14 cellular contexts compared by ENCODE assay signal in the genomic region with DNA sequence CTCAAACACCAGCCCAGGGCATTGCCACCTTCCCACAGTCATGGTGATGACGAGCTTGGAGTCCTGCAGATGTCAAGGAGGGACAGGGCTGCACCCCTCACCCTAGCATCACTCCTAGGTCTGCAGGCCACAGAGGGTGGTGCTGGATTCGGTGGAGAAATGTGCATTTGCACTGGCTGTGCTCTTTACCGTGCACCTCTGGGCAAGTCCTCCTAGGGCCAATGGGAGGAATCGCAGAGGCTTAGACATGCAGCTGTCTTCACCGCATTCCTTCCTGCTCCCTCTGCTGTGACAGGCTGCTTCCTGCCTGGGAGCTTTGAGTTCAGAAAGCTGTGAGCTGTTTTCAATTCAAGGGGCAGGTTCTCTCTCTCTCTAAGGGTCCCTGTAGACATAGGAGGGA.
DNase-seq lines count a peak whose midpoint lies in the region; ATAC-seq and TF ChIP-seq lines count a peak whose summit lies in the region.
"Had no signal": no experiment of that assay in that cellular context is flagged by ENCODE, and none has a peak within 500 bp of the region (broad histone marks: within the 10 kb centered on the region; RNA-seq: fewer than 3 reads in every experiment).

No MANE protein-coding gene starts in this region.

- ATAC-seq in activated naive CD8-positive, alpha-beta T cell treated with anti-CD3 and anti-CD28 coated beads, Interleukin-2, amount 10 ng/mL, durations not matched to agents 7 days and 5 days (ENCODE audit: low read depth): peak; percentile 87

- no peak overlapping the region for H2BK15ac ChIP-seq in H9 (ENCODE audit: low read depth, low read length)

- POLR2A ChIA-PET in activated naive CD8-positive, alpha-beta T cell treated with anti-CD3 and anti-CD28 coated beads, Interleukin-2, amount 10 ng/mL, durations not matched to agents 7 days and 5 days (lab: Charles Lee): no interaction called here

- no peak overlapping the region for H4K5ac ChIP-seq in H9 (ENCODE audit: insufficient read length, low read depth, low read length)

- H3T11ph ChIP-seq in H9 (ENCODE audit: low read length): no peak overlapping the region

- H3K4me3 Mint-ChIP-seq in activated CD4-positive, alpha-beta T cell treated with anti-CD3 and anti-CD28 coated beads, Interleukin-2, amount 10 ng/mL, durations not matched to agents 24 days and 14 days: no peak overlapping the region
- no peak overlapping the region for H3K4me3 Mint-ChIP-seq in H9
- peak overlapping the region; percentile 22 for H3K4me3 Mint-ChIP-seq in activated naive CD8-positive, alpha-beta T cell treated with anti-CD3 and anti-CD28 coated beads, Interleukin-2, amount 10 ng/mL, durations not matched to agents 7 days and 5 days
- H3K4me3 Mint-ChIP-seq in mesothelial cell of epicardium: no peak overlapping the region

- H3K4ac ChIP-seq in H9 (ENCODE audit: low read depth, low read length): no peak overlapping the region

- TF ChIP-seq CTCF in H9 (conservative IDR thresholded peaks at IDR 0.05) (peak; percentile 28; the same call in 2 of the 3 replicates), mesothelial cell of epicardium (IDR thresholded peaks at IDR 0.05; ENCODE audit: unreplicated experiment) (no peak)

- no peaks in the 10 kb centered on the region for H3K79me1 ChIP-seq in H9 (ENCODE audit: insufficient read depth, low read depth, low read length, poor library complexity, severe bottlenecking)

- H3K4me2 ChIP-seq in H9 (ENCODE audit: insufficient read depth, insufficient read length, low read length): no peak overlapping the region

- DNase-seq in activated CD4-positive, alpha-beta T cell treated with anti-CD3 and anti-CD28 coated beads, Interleukin-2, amount 10 ng/mL, durations not matched to agents 24 days and 14 days: peak; percentile 64
- DNase-seq in activated CD4-positive, alpha-beta T cell treated with anti-CD3 and anti-CD28 coated beads, Interleukin-2, amount 50 U/mL, for 4 hours: no peak
- DNase-seq in H9: peak; percentile 56
- DNase-seq in activated naive CD8-positive, alpha-beta T cell treated with anti-CD3 and anti-CD28 coated beads, Interleukin-2, amount 10 ng/mL, durations not matched to agents 7 days and 5 days: no peak
- no peak for DNase-seq in mesothelial cell of epicardium (ENCODE audit: low spot score in 2 of 2, unreplicated experiment in 2 of 2)
- no peak for DNase-seq in COR-L47 (lab: John Stamatoyannopoulos, UW)
- no peak for DNase-seq in NCI-H510A (lab: John Stamatoyannopoulos, UW)
- DNase-seq in NCI-H2196 (lab: John Stamatoyannopoulos, UW; ENCODE audit: unreplicated experiment): no peak
- DNase-seq: dermis blood vessel endothelial cell; NCI-H1436 treated with DMSO at 0.1 percent for 48 hours; NCI-H748 treated with DMSO at 0.1 percent for 48 hours; SHP77 treated with DMSO at 0.1 percent for 48 hours; stimulated activated CD4-positive, alpha-beta T cell treated with anti-CD3 and anti-CD28 coated beads, Interleukin-2, amount 100 ng/mL, for 24 hours; upper lobe of left lung had no signal

- no peaks in the 10 kb centered on the region for H3K79me2 ChIP-seq in H9 (ENCODE audit: insufficient read depth, low read length)

- no peaks in the 10 kb centered on the region for H4K20me1 ChIP-seq in H9 (ENCODE audit: control insufficient read depth, insufficient read depth, insufficient read length)

- no peaks in the 10 kb centered on the region for H3K27me3 Mint-ChIP-seq in activated CD4-positive, alpha-beta T cell treated with anti-CD3 and anti-CD28 coated beads, Interleukin-2, amount 10 ng/mL, durations not matched to agents 24 days and 14 days
- H3K27me3 Mint-ChIP-seq in H9 (ENCODE audit: low read depth) (peaks cover 26% of the 10 kb centered on the region), mesothelial cell of epicardium (ENCODE audit: low read depth) (peaks cover 2% of the 10 kb centered on the region)
- H3K27me3 Mint-ChIP-seq in activated naive CD8-positive, alpha-beta T cell treated with anti-CD3 and anti-CD28 coated beads, Interleukin-2, amount 10 ng/mL, durations not matched to agents 7 days and 5 days: no peaks in the 10 kb centered on the region

- no peak overlapping the region for H3K23ac ChIP-seq in H9 (ENCODE audit: insufficient read length, low read depth, low read length)

- H3K23me2 ChIP-seq in H9 (ENCODE audit: insufficient read length, low read depth, low read length, poor library complexity, severe bottlenecking): no peaks in the 10 kb centered on the region

- no peaks in the 10 kb centered on the region for H3K27me3 ChIP-seq in H9 (ENCODE audit: insufficient read depth, low read length)
- H3K27me3 ChIP-seq: upper lobe of left lung had no signal

- H3K27ac Mint-ChIP-seq in activated CD4-positive, alpha-beta T cell treated with anti-CD3 and anti-CD28 coated beads, Interleukin-2, amount 10 ng/mL, durations not matched to agents 24 days and 14 days: no peak overlapping the region
- peak overlapping the region in 1 of 3 experiments; percentile 12; a peak in 1 of 7 replicates for H3K27ac Mint-ChIP-seq in H9
- H3K27ac Mint-ChIP-seq in activated naive CD8-positive, alpha-beta T cell treated with anti-CD3 and anti-CD28 coated beads, Interleukin-2, amount 10 ng/mL, durations not matched to agents 7 days and 5 days: no peak overlapping the region
- H3K27ac Mint-ChIP-seq in mesothelial cell of epicardium: peak overlapping the region; percentile 76

- H3K56ac ChIP-seq in H9 (ENCODE audit: insufficient read length, low read depth, low read length): no peak overlapping the region

- no peak overlapping the region for H2AFZ ChIP-seq in H9 (ENCODE audit: low read length)

- no peak overlapping the region for H2BK120ac ChIP-seq in H9 (ENCODE audit: low read depth, low read length, poor library complexity, severe bottlenecking)

- no peak overlapping the region for H3K27ac ChIP-seq in H9 (ENCODE audit: insufficient read length, low read depth, low read length)
- H3K27ac ChIP-seq: upper lobe of left lung had no signal

- H2BK12ac ChIP-seq in H9 (ENCODE audit: insufficient read length, low read depth, low read length): no peak overlapping the region

- no peaks in the 10 kb centered on the region for H3K9me3 ChIP-seq in H9 (ENCODE audit: control insufficient read depth, low read depth, low read length)
- H3K9me3 ChIP-seq: upper lobe of left lung had no signal

- no peak overlapping the region for H2AK5ac ChIP-seq in H9 (ENCODE audit: insufficient read length, low read length)

- intact Hi-C loops in activated CD4-positive, alpha-beta T cell treated with anti-CD3 and anti-CD28 coated beads, Interleukin-2, amount 10 ng/mL, durations not matched to agents 24 days and 14 days (cut with micrococcal nuclease): no loop called here

- no peak overlapping the region for H2BK20ac ChIP-seq in H9 (ENCODE audit: low read depth, low read length, poor library complexity, severe bottlenecking)

- H3K14ac ChIP-seq in H9 (ENCODE audit: insufficient read depth, low read length): no peak overlapping the region

- H3K9ac ChIP-seq in H9 (ENCODE audit: extremely low read depth, insufficient read length, low read length): no peak overlapping the region

- H4K91ac ChIP-seq in H9 (ENCODE audit: insufficient read length, low read depth, low read length): no peak overlapping the region

- H2BK5ac ChIP-seq in H9 (ENCODE audit: insufficient read length, low read length): no peak overlapping the region

- H3K36me3 Mint-ChIP-seq in activated CD4-positive, alpha-beta T cell treated with anti-CD3 and anti-CD28 coated beads, Interleukin-2, amount 10 ng/mL, durations not matched to agents 24 days and 14 days (ENCODE audit: low read depth): no peaks in the 10 kb centered on the region
- H3K36me3 Mint-ChIP-seq in H9 (ENCODE audit: insufficient read depth in 1 of 3, low read depth in 3 of 3) (peaks cover 0 to 4% (median 0%) of the 10 kb centered on the region in 3 experiments; a peak in 1 of 7 replicates), mesothelial cell of epicardium (no peaks in the 10 kb centered on the region)
- no peaks in the 10 kb centered on the region for H3K36me3 Mint-ChIP-seq in activated naive CD8-positive, alpha-beta T cell treated with anti-CD3 and anti-CD28 coated beads, Interleukin-2, amount 10 ng/mL, durations not matched to agents 7 days and 5 days

- no CpG with 5 or more reads among the region's 5 CpGs for WGBS in H9 (ENCODE audit: extremely low coverage, insufficient read length, low lambda C conversion rate)

- H3K9me3 Mint-ChIP-seq in activated CD4-positive, alpha-beta T cell treated with anti-CD3 and anti-CD28 coated beads, Interleukin-2, amount 10 ng/mL, durations not matched to agents 24 days and 14 days: no peaks in the 10 kb centered on the region
- H3K9me3 Mint-ChIP-seq in H9 (no peaks in the 10 kb centered on the region), mesothelial cell of epicardium (peaks cover 4% of the 10 kb centered on the region)
- H3K9me3 Mint-ChIP-seq in activated naive CD8-positive, alpha-beta T cell treated with anti-CD3 and anti-CD28 coated beads, Interleukin-2, amount 10 ng/mL, durations not matched to agents 7 days and 5 days: no peaks in the 10 kb centered on the region

- H4K8ac ChIP-seq in H9 (replicated peaks; ENCODE audit: insufficient read length, low read depth, low read length): no peak overlapping the region

- H3K4me1 ChIP-seq in H9 (ENCODE audit: insufficient read depth, low read length): no peaks in the 10 kb centered on the region
- H3K4me1 ChIP-seq: upper lobe of left lung had no signal

- no peak overlapping the region for H3K18ac ChIP-seq in H9 (ENCODE audit: insufficient read length, low read depth, low read length)

- peaks cover 7% of the 10 kb centered on the region for H3K4me1 Mint-ChIP-seq in activated CD4-positive, alpha-beta T cell treated with anti-CD3 and anti-CD28 coated beads, Interleukin-2, amount 10 ng/mL, durations not matched to agents 24 days and 14 days
- H3K4me1 Mint-ChIP-seq in H9: peaks cover 19 to 23% of the 10 kb centered on the region in 2 experiments
- H3K4me1 Mint-ChIP-seq in activated naive CD8-positive, alpha-beta T cell treated with anti-CD3 and anti-CD28 coated beads, Interleukin-2, amount 10 ng/mL, durations not matched to agents 7 days and 5 days: peaks cover 5% of the 10 kb centered on the region
- peaks cover 29% of the 10 kb centered on the region for H3K4me1 Mint-ChIP-seq in mesothelial cell of epicardium

Comparison
In these comparisons a context has a peak if more than half of its experiments do, and no peak if none do; other contexts are left out.
1. DNase-seq: peak in activated CD4-positive, alpha-beta T cell treated with anti-CD3 and anti-CD28 coated beads, Interleukin-2, amount 10 ng/mL, durations not matched to agents 24 days and 14 days (single experiment) and H9 (single experiment); none in activated CD4-positive, alpha-beta T cell treated with anti-CD3 and anti-CD28 coated beads, Interleukin-2, amount 50 U/mL, for 4 hours (0 of 2), activated naive CD8-positive, alpha-beta T cell treated with anti-CD3 and anti-CD28 coated beads, Interleukin-2, amount 10 ng/mL, durations not matched to agents 7 days and 5 days (single experiment), mesothelial cell of epicardium (0 of 2), COR-L47 (single experiment), NCI-H510A (single experiment) and NCI-H2196 (single experiment).